In the genomic region with DNA sequence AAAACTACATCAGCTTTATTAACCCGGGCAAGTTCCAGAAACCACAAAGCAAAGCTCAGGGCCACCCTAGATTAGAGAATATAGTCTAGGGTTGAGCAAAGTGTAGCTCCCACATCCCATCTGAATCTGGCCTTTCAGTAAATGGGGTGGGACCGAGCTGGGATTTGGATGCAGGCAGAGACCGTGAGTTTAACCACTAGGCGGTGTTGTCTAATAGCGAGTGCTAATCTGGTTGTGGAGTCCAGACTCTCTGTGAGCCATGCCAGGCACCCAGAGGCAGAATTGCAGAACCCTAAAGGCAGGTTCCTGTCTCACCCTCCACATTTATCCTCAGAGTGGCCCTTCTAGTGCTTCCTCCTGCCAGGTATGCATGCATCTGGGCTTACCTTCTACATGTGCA, we compare ENCODE assay signal across 8 cellular contexts.
DNase-seq lines count a peak whose midpoint lies in the region; ATAC-seq, FAIRE-seq and TF ChIP-seq lines count a peak whose summit lies in the region.

No MANE protein-coding gene starts in this region.

- H3K4me1 ChIP-seq in GM23248 (ENCODE audit: insufficient read depth) = no peaks in the 10 kb centered on the region

- no peaks in the 10 kb centered on the region for H3K79me2 ChIP-seq in GM23248 (ENCODE audit: insufficient read depth)

- H2AFZ ChIP-seq in GM23248 = no peak overlapping the region

- FAIRE-seq in urothelium cell line (lab: Jason Lieb, UNC) = peak; percentile 69

- no peak overlapping the region for H3K4me2 ChIP-seq in GM23248 (ENCODE audit: unreplicated experiment)

- H3K36me3 ChIP-seq in GM23248 (ENCODE audit: low read depth) = no peaks in the 10 kb centered on the region

- no peak overlapping the region for H3K4me3 ChIP-seq in GM23248

- H3K9me3 ChIP-seq in GM23248 (ENCODE audit: low read depth) = no peaks in the 10 kb centered on the region

- H3K27me3 ChIP-seq in GM23248 (replicated peaks; ENCODE audit: insufficient read depth) = no peaks in the 10 kb centered on the region

- no peaks in the 10 kb centered on the region for H4K20me1 ChIP-seq in GM23248 (ENCODE audit: insufficient read depth)

- no peaks in the 10 kb centered on the region for H3F3A ChIP-seq in GM23248 (ENCODE audit: insufficient read depth)

- no peak for TF ChIP-seq POLR2A in erythroblast (IDR thresholded peaks at IDR 0.05; ENCODE audit: low read length)

- in situ Hi-C loops in GM23248 (cut with MboI) = no loop called here

- peak; percentile 30 for DNase-seq in DMS53 treated with DMSO at 0.1 percent for 48 hours (lab: John Stamatoyannopoulos, UW; ENCODE audit: unreplicated experiment)
- peak; percentile 47 for DNase-seq in GM23248
- peak; percentile 15 for DNase-seq in NCI-H526 treated with DMSO at 0.1 percent for 48 hours (lab: John Stamatoyannopoulos, UW)
- peak; percentile 61 to 67 for DNase-seq in erythroblast (lab: John Stamatoyannopoulos, UW)
- DNase-seq in urothelium cell line (ENCODE audit: low spot score) = peak; percentile 50
- DNase-seq in NCI-H187 (lab: John Stamatoyannopoulos, UW) = no peak

- ATAC-seq in GM18519 (IDR thresholded peaks at IDR 0.05; ENCODE audit: low FRiP score, unreplicated experiment) (no peak), GM21390 (IDR thresholded peaks at IDR 0.05; ENCODE audit: unreplicated experiment) (no peak)

- 47 to 55% methylated on average over 5 of the region's 5 CpGs for WGBS in GM23248 (ENCODE audit: low coverage in 1 of 2, low lambda C conversion rate in 2 of 2, missing lambda C conversion rate in 2 of 2), 2 experiments

- no peak overlapping the region for H3K27ac ChIP-seq in GM23248

- H3K9me2 ChIP-seq in GM23248 (ENCODE audit: insufficient read depth) = no peaks in the 10 kb centered on the region

- H3K9ac ChIP-seq in GM23248 = no peak overlapping the region

Comparison
In these comparisons a context has a peak if more than half of its experiments do, and no peak if none do; other contexts are left out.
1. DNase-seq: peak in DMS53 treated with DMSO at 0.1 percent for 48 hours (single experiment), GM23248 (single experiment), NCI-H526 treated with DMSO at 0.1 percent for 48 hours (single experiment), erythroblast (2 of 2) and urothelium cell line (single experiment); none in NCI-H187 (0 of 2).